ENCODE assay signal across 8 cellular contexts in genomic region chr19:49690073-49690655, GRCh38. TPM values are rescaled to one million over a fixed set of nuclear protein-coding genes. Genes with fewer than 3 reads are reported as not detected.
A peak's percentile ranks its signal among the peaks of the same experiment; 100 is the strongest.
DNase-seq lines count a peak whose midpoint lies in the region; ATAC-seq and TF ChIP-seq lines count a peak whose summit lies in the region.

No MANE protein-coding gene starts in this region.

- no peak for TF ChIP-seq CTCF in brain microvascular endothelial cell (IDR thresholded peaks at IDR 0.05; ENCODE audit: low read depth, low read length, missing control alignments)
- no peak for TF ChIP-seq CTCF in left lung (IDR thresholded peaks at IDR 0.05)
- peak in 1 of 2 donors; percentile 7 for TF ChIP-seq CTCF in suprapubic skin (IDR thresholded peaks at IDR 0.05)

- peaks cover 9% of the 10 kb centered on the region for H3K36me3 ChIP-seq in brain microvascular endothelial cell (replicated peaks)
- H3K36me3 ChIP-seq in left lung: peaks cover 0 to 33% of the 10 kb centered on the region in 2 donors
- H3K36me3 ChIP-seq in suprapubic skin: peaks cover 20% of the 10 kb centered on the region

- no peak overlapping the region for H3K27ac ChIP-seq in brain microvascular endothelial cell
- H3K27ac ChIP-seq in left lung: peak overlapping the region; percentile 61 to 62
- peak overlapping the region; percentile 49 for H3K27ac ChIP-seq in suprapubic skin

- peak; percentile 53 for DNase-seq in NCI-H1092 treated with DMSO at 0.1 percent for 48 hours (lab: John Stamatoyannopoulos, UW)
- no peak for DNase-seq in NCI-H1092 (lab: John Stamatoyannopoulos, UW)
- DNase-seq in brain microvascular endothelial cell: no peak
- no peak for DNase-seq in left lung
- DNase-seq in suprapubic skin (ENCODE audit: low spot score in 2 of 2): peak in 1 of 2 donors; percentile 78
- DNase-seq in NCI-H2227 (lab: John Stamatoyannopoulos, UW; ENCODE audit: unreplicated experiment): no peak

- peaks cover 13 to 35% of the 10 kb centered on the region in 2 donors for H3K4me1 ChIP-seq in left lung
- H3K4me1 ChIP-seq in suprapubic skin: peaks cover 27% of the 10 kb centered on the region

- H3K9me3 ChIP-seq in left lung: no peaks in the 10 kb centered on the region
- H3K9me3 ChIP-seq in suprapubic skin: no peaks in the 10 kb centered on the region

- WGBS in suprapubic skin: 6% methylated on average over 26 of the region's 39 CpGs

- intact Hi-C loops in left lung (cut with DNase I): no loop called here

- peak overlapping the region; percentile 52 for H3K4me3 ChIP-seq in brain microvascular endothelial cell (ENCODE audit: low read depth, low read length)
- peak overlapping the region; percentile 39 for H3K4me3 ChIP-seq in left lung
- H3K4me3 ChIP-seq in suprapubic skin: peak overlapping the region; percentile 57

- TF ChIP-seq POLR2A in suprapubic skin (IDR thresholded peaks at IDR 0.05): no peak

- TF ChIP-seq EP300 in suprapubic skin (IDR thresholded peaks at IDR 0.05): no peak

- in situ Hi-C loops in brain microvascular endothelial cell (cut with HindIII; ENCODE audit: low pct_ligation_motif_present, low sequenced_read_pairs): no loop called here

- ATAC-seq in left lung (peak; percentile 25), GM18909 (IDR thresholded peaks at IDR 0.05; ENCODE audit: poor library complexity, unreplicated experiment) (no peak), GM18517 (IDR thresholded peaks at IDR 0.05; ENCODE audit: unreplicated experiment) (no peak)

- no peaks in the 10 kb centered on the region for H3K27me3 ChIP-seq in brain microvascular endothelial cell (replicated peaks)
- peaks cover 4 to 44% of the 10 kb centered on the region in 2 donors for H3K27me3 ChIP-seq in left lung
- no peaks in the 10 kb centered on the region for H3K27me3 ChIP-seq in suprapubic skin

RNA-seq across cellular contexts. Expression of gene CPT1C, which starts 0.8 kb away (rescaled TPM):
- total RNA-seq in left lung (10 to 100 TPM in 1 of 2 donors, 1 to 10 TPM in 1; 6.2 to 11.3 TPM), suprapubic skin (1 to 10 TPM in 1 of 4 donors, under 1 TPM in 3; 0.57 to 1.2 (median 0.92) TPM)

RNA-seq across cellular contexts. Expression of gene ADM5, which starts 0.8 kb away (rescaled TPM):
- total RNA-seq in left lung: 1 to 10 TPM in 1 of 2 donors, under 1 TPM in 1; 0.93 to 2.0 TPM
- total RNA-seq in suprapubic skin: 1 to 10 TPM; 1.8 to 7.6 (median 4.1) TPM

RNA-seq across cellular contexts. Expression of gene PRMT1, which starts 13.1 kb away (rescaled TPM):
- total RNA-seq in left lung (100 to 1,000 TPM in 1 of 2 donors, 10 to 100 TPM in 1; 79.3 to 137 TPM), suprapubic skin (100 to 1,000 TPM; 101 to 142 (median 112) TPM)

RNA-seq across cellular contexts. Expression of gene BCL2L12, which starts 24.4 kb away (rescaled TPM):
- total RNA-seq in left lung (10 to 100 TPM; 20.6 to 22.2 TPM), suprapubic skin (10 to 100 TPM in 1 of 4 donors, 1 to 10 TPM in 3; 3.1 to 28.0 (median 7.5) TPM)

RNA-seq across cellular contexts. Expression of gene IRF3, which starts 24.5 kb away (rescaled TPM):
- 10 to 100 TPM; 81.2 to 93.6 TPM for total RNA-seq in left lung
- 100 to 1,000 TPM in 1 of 4 donors, 10 to 100 TPM in 3; 61.3 to 164 (median 81.0) TPM for total RNA-seq in suprapubic skin
